In the genomic region with DNA sequence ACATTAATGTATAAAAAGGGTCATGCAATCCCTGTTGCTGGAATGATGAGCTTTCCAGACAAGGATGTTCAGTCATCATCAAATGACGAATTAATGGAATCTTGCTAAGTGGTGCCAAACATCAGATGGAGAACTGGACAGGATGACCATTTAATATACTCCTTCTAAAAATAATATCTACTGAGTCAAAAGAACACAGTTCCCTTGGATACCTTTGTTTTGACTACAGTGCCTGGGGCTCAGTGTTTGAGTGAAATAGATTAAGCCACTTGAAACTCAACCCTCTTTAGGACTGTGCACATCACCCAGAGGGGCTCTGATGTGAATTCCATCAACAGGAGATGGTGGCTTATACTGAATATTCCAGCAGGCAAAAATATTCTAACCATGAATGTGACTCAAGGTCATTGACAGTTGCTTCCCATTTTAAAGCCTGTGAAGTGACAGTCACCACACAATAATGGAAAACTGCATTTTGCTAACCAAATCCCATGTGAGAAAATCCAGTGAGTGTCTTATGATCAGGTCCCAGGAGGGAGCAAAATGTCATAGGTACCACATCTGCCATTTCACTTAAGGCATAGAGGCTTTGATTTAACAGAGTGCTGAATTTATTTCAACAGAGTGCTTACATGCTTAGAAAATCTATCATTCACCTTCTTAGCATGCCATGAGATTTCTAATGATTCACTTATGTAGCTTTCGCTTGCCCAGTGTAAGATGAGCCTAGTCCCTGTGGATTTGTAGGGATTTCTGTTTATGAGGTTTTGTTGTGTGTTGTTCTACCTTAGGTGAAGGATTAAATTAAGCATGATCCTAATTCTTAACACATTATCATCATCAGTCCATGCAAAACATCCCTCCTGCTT, we compare ENCODE assay signal across 16 cellular contexts. TPM values are rescaled to one million over a fixed set of nuclear protein-coding genes. Genes with fewer than 3 reads are reported as not detected.
"Had no signal": no experiment of that assay in that cellular context is flagged by ENCODE, and none has a peak within 500 bp of the region (broad histone marks: within the 10 kb centered on the region; RNA-seq: fewer than 3 reads in every experiment).

No MANE protein-coding gene starts in this region.

- H3K9me3 ChIP-seq: ascending aorta, prostate gland, upper lobe of left lung had no signal

- H3K4me1 ChIP-seq: ascending aorta, prostate gland, upper lobe of left lung had no signal

- H3K4me3 ChIP-seq: ascending aorta, lung, prostate gland, upper lobe of left lung had no signal

- H3K9me3 Mint-ChIP-seq: activated naive CD8-positive, alpha-beta T cell treated with anti-CD3 and anti-CD28 coated beads, Interleukin-2, amount 50 U/mL, for 24 hours; natural killer cell; stimulated activated naive CD8-positive, alpha-beta T cell treated with anti-CD3 and anti-CD28 coated beads, Interleukin-15, Interleukin-2, amounts not matched to agents 100 ng/mL and 50 ng/mL, for 24 hours had no signal

- H3K27ac Mint-ChIP-seq: activated CD8-positive, alpha-beta T cell treated with anti-CD3 and anti-CD28 coated beads, Interleukin-2, amount 10 ng/mL, durations not matched to agents 7 days and 5 days; activated naive CD8-positive, alpha-beta T cell treated with anti-CD3 and anti-CD28 coated beads, Interleukin-2, amount 50 U/mL, for 24 hours; natural killer cell; stimulated activated naive CD8-positive, alpha-beta T cell treated with anti-CD3 and anti-CD28 coated beads, Interleukin-15, Interleukin-2, amounts not matched to agents 100 ng/mL and 50 ng/mL, for 24 hours; WTC11 had no signal

- H3K36me3 ChIP-seq: ascending aorta, prostate gland, upper lobe of left lung had no signal

- H3K27me3 ChIP-seq: ascending aorta, upper lobe of left lung had no signal

- H3K4me3 Mint-ChIP-seq: activated CD8-positive, alpha-beta T cell treated with anti-CD3 and anti-CD28 coated beads, Interleukin-2, amount 10 ng/mL, durations not matched to agents 7 days and 5 days; activated naive CD8-positive, alpha-beta T cell treated with anti-CD3 and anti-CD28 coated beads, Interleukin-2, amount 50 U/mL, for 24 hours; natural killer cell; stimulated activated naive CD8-positive, alpha-beta T cell treated with anti-CD3 and anti-CD28 coated beads, Interleukin-15, Interleukin-2, amounts not matched to agents 100 ng/mL and 50 ng/mL, for 24 hours; WTC11 had no signal

- H3K4me1 Mint-ChIP-seq: activated naive CD8-positive, alpha-beta T cell treated with anti-CD3 and anti-CD28 coated beads, Interleukin-2, amount 50 U/mL, for 24 hours; natural killer cell; WTC11 had no signal

- H3K36me3 Mint-ChIP-seq: natural killer cell, WTC11 had no signal

- H3K27ac ChIP-seq: ascending aorta, prostate gland, upper lobe of left lung had no signal

- ATAC-seq: activated CD8-positive, alpha-beta T cell treated with anti-CD3 and anti-CD28 coated beads, Interleukin-2, amount 10 ng/mL, durations not matched to agents 7 days and 5 days; activated naive CD8-positive, alpha-beta T cell treated with anti-CD3 and anti-CD28 coated beads, Interleukin-2, amount 50 U/mL, for 24 hours; natural killer cell; WTC11 had no signal

- DNase-seq: activated CD4-positive, alpha-beta T cell treated with anti-CD3 and anti-CD28 coated beads for 48 hours; activated CD8-positive, alpha-beta memory T cell treated with anti-CD3 and anti-CD28 coated beads, Interleukin-2, amount 50 U/mL, for 48 hours; activated CD8-positive, alpha-beta T cell treated with anti-CD3 and anti-CD28 coated beads, Interleukin-2, amount 10 ng/mL, durations not matched to agents 7 days and 5 days; activated naive CD8-positive, alpha-beta T cell treated with anti-CD3 and anti-CD28 coated beads, Interleukin-2, amount 50 U/mL, for 24 hours; hypothalamus; natural killer cell; occipital lobe; stimulated activated CD4-positive, alpha-beta T cell treated with anti-CD3 and anti-CD28 coated beads, Interleukin-4, amount 100 ng/mL, for 24 hours; T-helper 1 cell; upper lobe of left lung had no signal

RNA-seq across cellular contexts. Expression of a gene that starts 41.3 kb away (rescaled TPM):
- total RNA-seq: activated CD8-positive, alpha-beta T cell treated with anti-CD3 and anti-CD28 coated beads, Interleukin-2, amount 10 ng/mL, durations not matched to agents 7 days and 5 days; ascending aorta; lung; mononuclear cell; natural killer cell; WTC11 had no signal
